9 cellular contexts compared by ENCODE assay signal in the genomic region with DNA sequence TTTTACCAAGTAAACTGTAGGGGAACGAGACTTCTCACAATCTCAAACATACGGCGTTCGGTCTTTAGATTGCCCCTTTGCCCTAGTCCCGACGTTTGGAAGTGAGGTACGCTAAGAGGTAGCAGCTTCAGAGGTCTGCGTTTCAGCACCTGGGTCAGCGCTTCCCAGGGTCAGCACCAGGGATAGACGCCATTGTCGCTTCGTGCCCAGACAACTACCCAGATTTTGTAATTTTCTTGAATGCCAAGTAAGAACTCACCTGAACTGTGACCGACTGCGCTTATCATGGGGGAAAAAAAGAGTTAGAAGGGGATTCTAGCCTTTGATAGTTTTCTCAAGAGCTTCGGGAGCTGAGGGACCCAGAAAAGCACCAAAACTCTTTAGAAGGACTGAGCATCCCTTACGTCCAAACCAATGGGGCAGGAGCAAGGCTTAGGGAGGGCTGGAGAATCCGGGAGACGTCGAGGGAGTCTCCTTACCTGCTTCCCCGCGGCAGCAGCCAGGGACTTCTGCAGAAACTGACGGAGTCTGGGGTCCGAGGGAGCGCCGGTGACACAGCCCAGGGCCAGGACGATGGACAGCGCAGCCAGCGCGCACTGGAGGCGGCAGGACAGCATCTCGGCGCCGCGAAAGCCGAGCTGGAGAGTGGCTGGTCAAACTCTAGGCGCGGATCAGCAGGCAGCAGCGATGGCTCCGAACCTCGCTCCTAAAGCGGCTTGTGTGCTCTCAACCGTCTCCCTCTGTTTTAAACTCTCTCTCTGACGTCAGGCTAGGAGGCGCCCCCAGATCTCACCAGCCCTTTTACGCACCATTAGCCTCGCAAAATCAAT. TPM values are rescaled to one million over a fixed set of nuclear protein-coding genes. Genes with fewer than 3 reads are reported as not detected.
A peak's percentile ranks its signal among the peaks of the same experiment; 100 is the strongest.
DNase-seq lines count a peak whose midpoint lies in the region; ATAC-seq and TF ChIP-seq lines count a peak whose summit lies in the region.
"Had no signal": no experiment of that assay in that cellular context is flagged by ENCODE, and none has a peak within 500 bp of the region (broad histone marks: within the 10 kb centered on the region; RNA-seq: fewer than 3 reads in every experiment).

Gene SST, minus strand, starts transcription at position 720 of the 830 bp plus-strand sequence. Its CDS starts 103 bp downstream, at position 617.

- no peaks in the 10 kb centered on the region for H3K36me3 ChIP-seq in upper lobe of right lung

- no peak within 1 kb of the TSS for H3K27ac ChIP-seq in upper lobe of right lung

- intact Hi-C loops in upper lobe of right lung (cut with DNase I), result no loop called here

- no peak for TF ChIP-seq CTCF in upper lobe of right lung (IDR thresholded peaks at IDR 0.05)

- H3K36me3 Mint-ChIP-seq in activated naive CD8-positive, alpha-beta T cell treated with anti-CD3 and anti-CD28 coated beads for 36 hours, result no peaks in the 10 kb centered on the region
- no peaks in the 10 kb centered on the region for H3K36me3 Mint-ChIP-seq in stimulated activated naive B cell treated with anti-CD40 and anti-IgM and Interleukin-4, amounts not matched to agents 10 μg/mL and 1 μg/mL and 100 μg/mL, for 72 hours
- H3K36me3 Mint-ChIP-seq: naive thymus-derived CD8-positive, alpha-beta T cell had no signal

- H3K27me3 Mint-ChIP-seq in activated naive CD8-positive, alpha-beta T cell treated with anti-CD3 and anti-CD28 coated beads for 36 hours, result peaks cover 67% of the 10 kb centered on the region
- peaks cover 45 to 54% of the 10 kb centered on the region in 2 donors for H3K27me3 Mint-ChIP-seq in stimulated activated naive B cell treated with anti-CD40 and anti-IgM and Interleukin-4, amounts not matched to agents 10 μg/mL and 1 μg/mL and 100 μg/mL, for 72 hours

- H3K9me3 ChIP-seq in iPS-18c (ENCODE audit: control insufficient read depth, insufficient read depth, low read length) (no peaks in the 10 kb centered on the region), upper lobe of right lung (no peaks in the 10 kb centered on the region)

- H3K27ac Mint-ChIP-seq in activated naive CD8-positive, alpha-beta T cell treated with anti-CD3 and anti-CD28 coated beads for 36 hours, result no peak within 1 kb of the TSS
- H3K27ac Mint-ChIP-seq in stimulated activated naive B cell treated with anti-CD40 and anti-IgM and Interleukin-4, amounts not matched to agents 10 μg/mL and 1 μg/mL and 100 μg/mL, for 72 hours, result no peak within 1 kb of the TSS

- peak; percentile 5 for DNase-seq in activated gamma-delta T cell treated with Interleukin-2 at 50 U/mL for 16 hours
- DNase-seq in activated gamma-delta T cell (lab: John Stamatoyannopoulos, UW), result no peak
- peak; percentile 27 for DNase-seq in activated naive CD8-positive, alpha-beta T cell treated with anti-CD3 and anti-CD28 coated beads for 36 hours
- DNase-seq in upper lobe of right lung, result peak; percentile 68
- no peak for DNase-seq in NCI-H1694 treated with DMSO at 0.1 percent for 48 hours (lab: John Stamatoyannopoulos, UW)
- DNase-seq in activated CD4-positive, CD25-positive, alpha-beta regulatory T cell (lab: John Stamatoyannopoulos, UW), result no peak
- no peak for DNase-seq in stimulated activated naive B cell treated with anti-CD40 and anti-IgM and Interleukin-4, amounts not matched to agents 10 μg/mL and 1 μg/mL and 100 μg/mL, for 72 hours

- no peaks in the 10 kb centered on the region for H3K9me3 Mint-ChIP-seq in activated naive CD8-positive, alpha-beta T cell treated with anti-CD3 and anti-CD28 coated beads for 36 hours
- no peaks in the 10 kb centered on the region for H3K9me3 Mint-ChIP-seq in stimulated activated naive B cell treated with anti-CD40 and anti-IgM and Interleukin-4, amounts not matched to agents 10 μg/mL and 1 μg/mL and 100 μg/mL, for 72 hours

- no peaks in the 10 kb centered on the region for H3K4me1 ChIP-seq in upper lobe of right lung

- peaks cover 10% of the 10 kb centered on the region for H3K4me1 Mint-ChIP-seq in activated naive CD8-positive, alpha-beta T cell treated with anti-CD3 and anti-CD28 coated beads for 36 hours
- peaks cover 6 to 7% of the 10 kb centered on the region in 2 donors for H3K4me1 Mint-ChIP-seq in stimulated activated naive B cell treated with anti-CD40 and anti-IgM and Interleukin-4, amounts not matched to agents 10 μg/mL and 1 μg/mL and 100 μg/mL, for 72 hours
- H3K4me1 Mint-ChIP-seq: naive thymus-derived CD8-positive, alpha-beta T cell had no signal

- no peak within 1 kb of the TSS for H3K4me3 Mint-ChIP-seq in activated naive CD8-positive, alpha-beta T cell treated with anti-CD3 and anti-CD28 coated beads for 36 hours
- no peak within 1 kb of the TSS for H3K4me3 Mint-ChIP-seq in stimulated activated naive B cell treated with anti-CD40 and anti-IgM and Interleukin-4, amounts not matched to agents 10 μg/mL and 1 μg/mL and 100 μg/mL, for 72 hours
- H3K4me3 Mint-ChIP-seq: naive thymus-derived CD8-positive, alpha-beta T cell had no signal

- ATAC-seq in upper lobe of right lung, result peak; percentile 68
- ATAC-seq in stimulated activated naive B cell treated with anti-CD40 and anti-IgM and Interleukin-4, amounts not matched to agents 10 μg/mL and 1 μg/mL and 100 μg/mL, for 72 hours (replicated peaks), result no peak
- ATAC-seq: naive thymus-derived CD8-positive, alpha-beta T cell had no signal

- H3K4me3 ChIP-seq in iPS-18c (ENCODE audit: insufficient read depth, low read depth, low read length) (0 out of 2 replicates have a peak within 1 kb of the TSS, but pooled peaks have one; percentile 17), upper lobe of right lung (no peak within 1 kb of the TSS)

- peaks cover 26% of the 10 kb centered on the region for H3K27me3 ChIP-seq in upper lobe of right lung

RNA-seq across cellular contexts. Expression of gene SST, which starts in this region (rescaled TPM):
- not detected for total RNA-seq in activated naive CD8-positive, alpha-beta T cell treated with anti-CD3 and anti-CD28 coated beads for 36 hours
- total RNA-seq in upper lobe of right lung, result not detected
- total RNA-seq: naive thymus-derived CD8-positive, alpha-beta T cell had no signal

Comparison
In these comparisons a context has a peak if more than half of its experiments do, and no peak if none do; other contexts are left out.
1. Peak in DNase-seq in activated naive CD8-positive, alpha-beta T cell treated with anti-CD3 and anti-CD28 coated beads for 36 hours; RNA of the gene not detected or under 1 TPM.
2. Peak in DNase-seq and ATAC-seq in upper lobe of right lung; RNA of the gene not detected or under 1 TPM.